Comparison of ENCODE assay signal across 22 cellular contexts in genomic region chr16:58030136-58030840, GRCh38. TPM values are rescaled to one million over a fixed set of nuclear protein-coding genes. Genes with fewer than 3 reads are reported as not detected.
"Had no signal": no experiment of that assay in that cellular context is flagged by ENCODE, and none has a peak within 500 bp of the region (broad histone marks: within the 10 kb centered on the region; RNA-seq: fewer than 3 reads in every experiment).

No MANE protein-coding gene starts in this region.

- H3K27me3 ChIP-seq: adrenal gland, suprapubic skin had no signal

- H3K36me3 ChIP-seq: adrenal gland, suprapubic skin had no signal

- H3K9me3 ChIP-seq: adrenal gland, suprapubic skin had no signal

- H3K4me3 ChIP-seq: adrenal gland, dorsolateral prefrontal cortex, suprapubic skin had no signal

- H3K27ac ChIP-seq: adrenal gland, dorsolateral prefrontal cortex, foreskin keratinocyte, suprapubic skin had no signal

- DNase-seq: activated CD4-positive, alpha-beta memory T cell treated with anti-CD3 and anti-CD28 coated beads for 36 hours; activated CD4-positive, alpha-beta T cell treated with anti-CD3 and anti-CD28 coated beads for 36 hours; activated gamma-delta T cell treated with Interleukin-2 at 50 U/mL for 16 hours; activated T-cell treated with anti-CD3 and anti-CD28 coated beads for 4 hours; adrenal gland; dorsolateral prefrontal cortex; endodermal cell; foreskin keratinocyte; kidney; mesendoderm; nucleus accumbens; stimulated activated CD4-positive, alpha-beta T cell treated with anti-CD3 and anti-CD28 coated beads, Interleukin-2, amount 100 ng/mL, for 24 hours; stimulated activated naive CD4-positive, alpha-beta T cell treated with Interleukin-2 at 50 U/mL for 16 hours; SW 1271; T-helper 2 cell had no signal

- H3K4me1 ChIP-seq: foreskin keratinocyte had no signal

- ATAC-seq: activated CD4-positive, alpha-beta T cell treated with anti-CD3 and anti-CD28 coated beads for 36 hours; activated naive CD4-positive, alpha-beta T cell treated with anti-CD3 and anti-CD28 coated beads, Interleukin-2, amount 50 U/mL, for 72 hours; foreskin keratinocyte; naive thymus-derived CD8-positive, alpha-beta T cell had no signal

RNA-seq across cellular contexts. Expression of gene CNGB1, which starts 59.4 kb away (rescaled TPM):
- total RNA-seq: activated CD4-positive, alpha-beta memory T cell treated with anti-CD3 and anti-CD28 coated beads for 36 hours; activated CD4-positive, alpha-beta T cell treated with anti-CD3 and anti-CD28 coated beads for 36 hours; activated T-helper 1 cell treated with anti-CD3 and anti-CD28 coated beads, Interleukin-12 subunit alpha, Interleukin-12 subunit beta, Interleukin-2, Interleukin-4 antibody, amounts not matched to agents 30 ng/mL and 10 ng/mL and 1 ng/mL, durations not matched to agents 14 hours and 24 hours and 36 hours; fibroblast of lung; kidney; lower leg skin; naive thymus-derived CD8-positive, alpha-beta T cell; SK-MEL-5 had no signal
